ENCODE assay signal across 9 cellular contexts in genomic region chr2:226773291-226773690, GRCh38. TPM values are rescaled to one million over a fixed set of nuclear protein-coding genes. Genes with fewer than 3 reads are reported as not detected.
DNase-seq lines count a peak whose midpoint lies in the region; ATAC-seq and TF ChIP-seq lines count a peak whose summit lies in the region.
"Had no signal": no experiment of that assay in that cellular context is flagged by ENCODE, and none has a peak within 500 bp of the region (broad histone marks: within the 10 kb centered on the region; RNA-seq: fewer than 3 reads in every experiment).

No MANE protein-coding gene starts in this region.

- H3K27me3 ChIP-seq in PC-9 (ENCODE audit: insufficient read depth, low read depth): no peaks in the 10 kb centered on the region
- H3K27me3 ChIP-seq in PC-3 (ENCODE audit: low read length): no peaks in the 10 kb centered on the region

- peak overlapping the region; percentile 34; the same call in 1 of the 2 replicates for H3K27ac ChIP-seq in PC-9
- no peak overlapping the region for H3K27ac ChIP-seq in PC-3 (ENCODE audit: low read length)

- CTCF ChIA-PET in PC-9 (lab: Charles Lee) (no interaction called here), PC-3 (lab: Charles Lee) (no interaction called here)

- POLR2A ChIA-PET in PC-9 (lab: Charles Lee; ENCODE audit: unreplicated experiment): interaction anchor here (0.7 kb wide), 1 partner anchor 123 kb away, joined by 5 read pairs; no protein-coding TSS in a partner anchor
- POLR2A ChIA-PET in naive thymus-derived CD8-positive, alpha-beta T cell (lab: Charles Lee): interaction anchor here (1.5 to 3.2 kb wide), 3 partner anchors 17 to 27 kb away, joined by 6 to 26 read pairs (median 9); no protein-coding TSS in a partner anchor
- POLR2A ChIA-PET in PC-3 (lab: Charles Lee; ENCODE audit: unreplicated experiment): interaction anchor here (0.7 kb wide), 1 partner anchor 19 kb away, joined by 3 read pairs; no protein-coding TSS in a partner anchor

- H3K9me3 ChIP-seq in PC-9 (ENCODE audit: insufficient read depth, low read depth) (no peaks in the 10 kb centered on the region; the same call in 1 of the 2 replicates), PC-3 (ENCODE audit: low read length) (no peaks in the 10 kb centered on the region)

- H3K4me2 ChIP-seq in PC-9: no peak overlapping the region
- no peak overlapping the region for H3K4me2 ChIP-seq in PC-3 (ENCODE audit: low read length)

- H3K4me1 ChIP-seq in PC-9 (replicated peaks; ENCODE audit: insufficient read depth) (no peaks in the 10 kb centered on the region), PC-3 (ENCODE audit: insufficient read depth, low read length) (peaks cover 12% of the 10 kb centered on the region; the same call in 1 of the 2 replicates)

- peak overlapping the region in 7 of 10 donors; percentile 4 to 80 (median 48) for H3K4me3 Mint-ChIP-seq in naive thymus-derived CD8-positive, alpha-beta T cell

- H3K9me3 Mint-ChIP-seq in naive thymus-derived CD8-positive, alpha-beta T cell: peaks cover 2 to 27% (median 11%) of the 10 kb centered on the region in 9 donors

- BruUV-seq in PC-9 (replicated peaks; lab: Mats Ljungman, UMichigan) (no TSS peak), PC-3 (replicated peaks; lab: Mats Ljungman, UMichigan) (no TSS peak)

- H3K36me3 ChIP-seq in PC-9 (ENCODE audit: low read depth) (peaks cover 35% of the 10 kb centered on the region), PC-3 (ENCODE audit: low read depth, low read length) (peaks cover 47% of the 10 kb centered on the region)

- H4K20me1 ChIP-seq in PC-9 (ENCODE audit: insufficient read depth) (no peaks in the 10 kb centered on the region), PC-3 (ENCODE audit: low read length) (0 out of 2 replicates have a peak, but pooled peaks cover 5% of the 10 kb centered on the region)

- peaks cover 68% of the 10 kb centered on the region for H3K79me2 ChIP-seq in PC-9 (ENCODE audit: low read depth)
- peaks cover 96% of the 10 kb centered on the region for H3K79me2 ChIP-seq in PC-3 (ENCODE audit: low read length)

- intact Hi-C loops in PC-9 (cut with micrococcal nuclease; ENCODE audit: unreplicated experiment) (no loop called here), PC-3 (cut with micrococcal nuclease) (no loop called here)

- no peak overlapping the region for H2AFZ ChIP-seq in PC-9
- H2AFZ ChIP-seq in PC-3 (ENCODE audit: low read length): no peak overlapping the region

- H3K36me3 Mint-ChIP-seq in naive thymus-derived CD8-positive, alpha-beta T cell: peaks cover 7 to 21% (median 21%) of the 10 kb centered on the region in 3 donors

- H3F3A ChIP-seq in PC-9 (ENCODE audit: insufficient read depth, low read depth) (no peaks in the 10 kb centered on the region), PC-3 (ENCODE audit: low read length, unreplicated experiment) (no peaks in the 10 kb centered on the region)

- H3K27me3 Mint-ChIP-seq in naive thymus-derived CD8-positive, alpha-beta T cell: no peaks in the 10 kb centered on the region

- DNase-seq in PC-9: no peak
- DNase-seq in naive thymus-derived CD8-positive, alpha-beta T cell: no peak
- DNase-seq in PC-3: no peak
- no peak for DNase-seq in NAMALWA (ENCODE audit: low spot score)
- DNase-seq in cortex of kidney (lab: John Stamatoyannopoulos, UW): no peak
- DNase-seq in NCI-H2171 treated with DMSO at 0.1 percent for 48 hours (lab: John Stamatoyannopoulos, UW): no peak
- DNase-seq: activated gamma-delta T cell treated with Interleukin-2 at 50 U/mL for 16 hours had no signal

- H3K9ac ChIP-seq in PC-3 (ENCODE audit: low read length): no peak overlapping the region

- H3K4me1 Mint-ChIP-seq in naive thymus-derived CD8-positive, alpha-beta T cell: peaks cover 17 to 45% (median 26%) of the 10 kb centered on the region in 4 donors

- ATAC-seq in GM18873 (IDR thresholded peaks at IDR 0.05; ENCODE audit: low FRiP score, unreplicated experiment) (peak; percentile 31), HG02610 (IDR thresholded peaks at IDR 0.05; ENCODE audit: unreplicated experiment) (peak; percentile 28), PC-3 (no peak)
- no peak for ATAC-seq in naive thymus-derived CD8-positive, alpha-beta T cell

- H3K9me2 ChIP-seq in PC-9 (ENCODE audit: insufficient read depth) (no peaks in the 10 kb centered on the region), PC-3 (replicated peaks; ENCODE audit: low read length) (no peaks in the 10 kb centered on the region)

- TF ChIP-seq CTCF in PC-9 (conservative IDR thresholded peaks at IDR 0.05) (no peak), PC-3 (conservative IDR thresholded peaks at IDR 0.05; ENCODE audit: low read depth, low read length) (no peak)

- H3K4me3 ChIP-seq in PC-9: no peak overlapping the region
- H3K4me3 ChIP-seq in PC-3 (ENCODE audit: low read length): no peak overlapping the region

- peak overlapping the region in 2 of 10 donors; percentile 27 to 60 for H3K27ac Mint-ChIP-seq in naive thymus-derived CD8-positive, alpha-beta T cell

RNA-seq across cellular contexts. Expression of gene IRS1, which starts 26.3 kb away (rescaled TPM):
- total RNA-seq in PC-9 (2021) (26.2 and 28.6 TPM in 2 replicates), PC-3 (2014; rRNA removed) (38.8 and 43.8 TPM in 2 replicates)
- total RNA-seq in naive thymus-derived CD8-positive, alpha-beta T cell: 10 to 100 TPM; 11.4 to 14.0 TPM
- polyA plus RNA-seq in naive thymus-derived CD8-positive, alpha-beta T cell: under 1 TPM; 0.51 to 0.84 (median 0.64) TPM

Comparison
In these comparisons a context has a peak if more than half of its experiments do, and no peak if none do; other contexts are left out.
1. ATAC-seq: peak in GM18873 (single experiment) and HG02610 (single experiment); none in naive thymus-derived CD8-positive, alpha-beta T cell (0 of 2) and PC-3 (single experiment).